Comparison of ENCODE assay signal across 10 cellular contexts in the genomic region with DNA sequence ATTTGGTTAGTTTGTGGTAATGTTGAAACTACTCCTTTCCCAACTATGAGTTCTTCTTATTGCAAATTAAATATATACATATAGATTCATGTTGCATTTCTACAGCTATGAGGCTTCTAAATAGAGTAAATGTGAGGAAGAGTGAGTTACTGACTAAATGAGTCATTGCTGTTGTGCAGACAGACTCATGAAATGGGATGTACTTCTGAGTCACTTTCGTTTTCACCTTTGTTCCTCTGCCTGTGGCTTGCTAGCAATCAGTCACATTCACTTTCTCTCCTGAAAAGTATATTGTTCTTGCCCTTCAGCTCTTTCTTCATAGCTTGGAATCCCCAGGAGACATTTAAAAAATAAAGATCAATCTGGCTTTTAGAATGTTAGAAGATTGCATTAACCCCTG.
DNase-seq lines count a peak whose midpoint lies in the region; ATAC-seq, FAIRE-seq and TF ChIP-seq lines count a peak whose summit lies in the region.
"Had no signal": no experiment of that assay in that cellular context is flagged by ENCODE, and none has a peak within 500 bp of the region (broad histone marks: within the 10 kb centered on the region; RNA-seq: fewer than 3 reads in every experiment).

No MANE protein-coding gene starts in this region.

- H3K4me1 ChIP-seq in MM.1S (ENCODE audit: low read length), result no peaks in the 10 kb centered on the region
- H3K4me1 ChIP-seq in H1 (replicated peaks in 1 of 4; ENCODE audit: control insufficient read depth in 3 of 4, insufficient read depth in 4 of 4, low read length in 3 of 4), result no peaks in the 10 kb centered on the region

- H3K79me1 ChIP-seq in H1 (ENCODE audit: low read depth, low read length), result no peaks in the 10 kb centered on the region

- no peak overlapping the region for H2BK15ac ChIP-seq in H1 (ENCODE audit: low read length)

- no peak overlapping the region for H3K23ac ChIP-seq in H1 (ENCODE audit: insufficient read length)

- CTCF ChIA-PET in H1 (lab: Charles Lee; ENCODE audit: partially characterized antibody), result no interaction called here

- H3K4me2 ChIP-seq in MM.1S (ENCODE audit: low read depth, low read length) (peak overlapping the region; percentile 0; the same call in 1 of the 2 replicates), H1 (ENCODE audit: insufficient read depth in 1 of 2, low read depth in 2 of 2, low read length in 2 of 2) (no peak overlapping the region)

- H3K36me3 ChIP-seq in MM.1S (replicated peaks; ENCODE audit: insufficient read depth, low read length) (no peaks in the 10 kb centered on the region), H1 (ENCODE audit: control insufficient read depth in 2 of 4, insufficient read depth in 4 of 4, low read length in 3 of 4) (no peaks in the 10 kb centered on the region)

- peaks cover 8% of the 10 kb centered on the region; the same call in 1 of the 2 replicates for H3K27me3 ChIP-seq in MM.1S (replicated peaks; ENCODE audit: insufficient read depth, low read length)
- H3K27me3 ChIP-seq in H1 (replicated peaks in 1 of 4; ENCODE audit: control insufficient read depth in 3 of 4, extremely low read depth in 1 of 4, insufficient read depth in 3 of 4, low read length in 3 of 4), result no peaks in the 10 kb centered on the region

- H3K14ac ChIP-seq in H1 (ENCODE audit: insufficient read length), result no peak overlapping the region

- no peak overlapping the region for H2BK12ac ChIP-seq in H1 (ENCODE audit: low read depth, low read length)

- H3K9me3 ChIP-seq in MM.1S (replicated peaks; ENCODE audit: insufficient read depth, low read length) (no peaks in the 10 kb centered on the region), H1 (ENCODE audit: insufficient read depth in 2 of 2, low read depth in 1 of 2, low read length in 1 of 2) (no peaks in the 10 kb centered on the region)

- no peak overlapping the region for H3K4ac ChIP-seq in H1 (replicated peaks; ENCODE audit: insufficient read length, low read depth, low read length)

- H2AFZ ChIP-seq in MM.1S (ENCODE audit: low read length), result no peak overlapping the region
- peak overlapping the region; percentile 87; the same call in 1 of the 2 replicates for H2AFZ ChIP-seq in H1 (ENCODE audit: low read length)

- no peak overlapping the region for H4K91ac ChIP-seq in H1 (replicated peaks; ENCODE audit: insufficient read length, low read length)

- H3F3A ChIP-seq in MM.1S (ENCODE audit: insufficient read depth, low read length), result no peaks in the 10 kb centered on the region

- H3K79me2 ChIP-seq in MM.1S (ENCODE audit: low read length) (no peaks in the 10 kb centered on the region), H1 (ENCODE audit: control insufficient read depth in 1 of 2, insufficient read depth in 2 of 2, low read length in 2 of 2) (no peaks in the 10 kb centered on the region)

- H3K4me3 ChIP-seq in MM.1S (ENCODE audit: low read length), result no peak overlapping the region
- H3K4me3 ChIP-seq in H1 (ENCODE audit: extremely low read depth in 1 of 4, insufficient read depth in 2 of 4, low read depth in 3 of 4, low read length in 4 of 4), result no peak overlapping the region

- no peak for FAIRE-seq in H1 (lab: Jason Lieb, UNC)

- WGBS in H1 (ENCODE audit: extremely low coverage in 1 of 2, insufficient coverage in 1 of 2, insufficient read length in 1 of 2, insufficient replicate concordance in 2 of 2, low coverage in 1 of 2, low lambda C conversion rate in 2 of 2, missing lambda C conversion rate in 1 of 2), 2 experiments, result 90% methylated on average over 1 of the region's 1 CpG; no CpG with 5 or more reads in 1 of the 2 experiments

- no peaks in the 10 kb centered on the region for H4K20me1 ChIP-seq in MM.1S (ENCODE audit: insufficient read depth, low read length)
- H4K20me1 ChIP-seq in H1 (replicated peaks in 1 of 2; ENCODE audit: control insufficient read depth in 1 of 2, insufficient read depth in 2 of 2, low read length in 2 of 2), result no peaks in the 10 kb centered on the region

- H3K9me2 ChIP-seq in MM.1S (replicated peaks; ENCODE audit: insufficient read depth, low read length), result no peaks in the 10 kb centered on the region

- peak; percentile 98 for ATAC-seq in HG02571 (IDR thresholded peaks at IDR 0.05; ENCODE audit: unreplicated experiment)
- no peak for ATAC-seq in sciatic nerve

- H3K56ac ChIP-seq in H1 (replicated peaks; ENCODE audit: insufficient read length, low read depth, low read length), result no peak overlapping the region

- no peak overlapping the region for H4K5ac ChIP-seq in H1 (ENCODE audit: insufficient read length, low read depth, low read length)

- H3K9ac ChIP-seq in MM.1S (ENCODE audit: low read length), result no peak overlapping the region
- no peak overlapping the region for H3K9ac ChIP-seq in H1 (replicated peaks in 1 of 4; ENCODE audit: extremely low read depth in 1 of 4, low read depth in 3 of 4, low read length in 3 of 4)

- H2BK120ac ChIP-seq in H1 (replicated peaks; ENCODE audit: low read depth, low read length), result no peak overlapping the region

- TF ChIP-seq CTCF in MM.1S (IDR thresholded peaks at IDR 0.05; ENCODE audit: low read length) (no peak), H1 (IDR thresholded peaks at IDR 0.05; ENCODE audit: control extremely low read depth in 1 of 3, insufficient read depth in 1 of 3, low read depth in 1 of 3, low read length in 3 of 3) (no peak)

- H2BK20ac ChIP-seq in H1 (ENCODE audit: low read length), result no peak overlapping the region

- intact Hi-C loops in sciatic nerve (cut with DNase I), result no loop called here

- no peak overlapping the region for H3K18ac ChIP-seq in H1 (ENCODE audit: extremely low read depth, low read length)

- H4K8ac ChIP-seq in H1 (ENCODE audit: extremely low read depth, insufficient read depth, low read length), result no peak overlapping the region

- no peak for TF ChIP-seq POLR2A in H1 (IDR thresholded peaks at IDR 0.05; ENCODE audit: control extremely low read depth in 1 of 2, low read depth in 2 of 2, low read length in 2 of 2)

- POLR2A ChIA-PET in H1 (lab: Charles Lee; ENCODE audit: partially characterized antibody), result no interaction called here

- no peak overlapping the region for H2AK5ac ChIP-seq in H1 (ENCODE audit: low read depth, low read length)

- H2BK5ac ChIP-seq in H1 (ENCODE audit: low read depth, low read length), result no peak overlapping the region

- DNase-seq in NCI-H2029 (lab: John Stamatoyannopoulos, UW), result peak; percentile 16
- no peak for DNase-seq in NCI-H2029 treated with DMSO at 0.1 percent for 48 hours (lab: John Stamatoyannopoulos, UW)
- DNase-seq in MM.1S, result peak; percentile 81
- no peak for DNase-seq in H1 (ENCODE audit: low read depth in 1 of 2, low spot score in 2 of 2)
- no peak for DNase-seq in HuH-7.5 (ENCODE audit: low spot score)
- no peak for DNase-seq in cerebellum (ENCODE audit: low spot score)
- DNase-seq in sciatic nerve (ENCODE audit: low spot score), result no peak
- DNase-seq: left cardiac atrium, T-cell had no signal

- no peaks in the 10 kb centered on the region for H3K23me2 ChIP-seq in H1 (ENCODE audit: low read depth, low read length)

- TF ChIP-seq RAD21 in H1 (IDR thresholded peaks at IDR 0.05 in 1 of 2, conservative IDR thresholded peaks at IDR 0.05 in 1 of 2; ENCODE audit: low read depth in 2 of 2, low read length in 2 of 2), result no peak

- no peak for TF ChIP-seq EP300 in H1 (IDR thresholded peaks at IDR 0.05; ENCODE audit: borderline replicate concordance in 1 of 2, low read depth in 2 of 2, low read length in 2 of 2)

- no peak overlapping the region for H3K27ac ChIP-seq in MM.1S (ENCODE audit: low read length)
- no peak overlapping the region for H3K27ac ChIP-seq in H1 (ENCODE audit: low read depth, low read length)

TF ChIP-seq in H1, 55 proteins besides CTCF, POLR2A, EP300 and RAD21 (continues in another document):
- TF ChIP-seq HDAC2 (IDR thresholded peaks at IDR 0.05; ENCODE audit: borderline replicate concordance in 1 of 2, low read depth in 2 of 2, low read length in 2 of 2) (no peak), SAP30 (IDR thresholded peaks at IDR 0.05; ENCODE audit: insufficient read depth, insufficient replicate concordance, low read length) (no peak), TCF12 (IDR thresholded peaks at IDR 0.05; ENCODE audit: low read depth, low read length) (no peak), TEAD4 (IDR thresholded peaks at IDR 0.05; ENCODE audit: low read depth, low read length) (no peak), CBX5 (IDR thresholded peaks at IDR 0.05; ENCODE audit: low read depth, low read length) (no peak), ASH2L (IDR thresholded peaks at IDR 0.05; ENCODE audit: low read length) (no peak), SIRT6 (IDR thresholded peaks at IDR 0.05; ENCODE audit: low read length) (no peak), GABPA (IDR thresholded peaks at IDR 0.05; ENCODE audit: borderline replicate concordance, insufficient read depth, low read length) (no peak), KDM4A (IDR thresholded peaks at IDR 0.05; ENCODE audit: low read depth, low read length, severe bottlenecking) (no peak), POLR2AphosphoS5 (IDR thresholded peaks at IDR 0.05; ENCODE audit: low read depth, low read length) (no peak), BCL11A (IDR thresholded peaks at IDR 0.05; ENCODE audit: low read depth in 2 of 2, low read length in 2 of 2) (no peak), TAF1 (IDR thresholded peaks at IDR 0.05; ENCODE audit: low read depth, low read length) (no peak), JUN (IDR thresholded peaks at IDR 0.05; ENCODE audit: low read depth, low read length) (no peak), CHD2 (IDR thresholded peaks at IDR 0.05; ENCODE audit: low read length) (no peak), GTF2F1 (IDR thresholded peaks at IDR 0.05; ENCODE audit: borderline replicate concordance, low read depth, low read length) (no peak), TBP (IDR thresholded peaks at IDR 0.05; ENCODE audit: low read depth, low read length) (no peak), SP4 (IDR thresholded peaks at IDR 0.05; ENCODE audit: low read length) (no peak)
- TF ChIP-seq, protein P1, sequence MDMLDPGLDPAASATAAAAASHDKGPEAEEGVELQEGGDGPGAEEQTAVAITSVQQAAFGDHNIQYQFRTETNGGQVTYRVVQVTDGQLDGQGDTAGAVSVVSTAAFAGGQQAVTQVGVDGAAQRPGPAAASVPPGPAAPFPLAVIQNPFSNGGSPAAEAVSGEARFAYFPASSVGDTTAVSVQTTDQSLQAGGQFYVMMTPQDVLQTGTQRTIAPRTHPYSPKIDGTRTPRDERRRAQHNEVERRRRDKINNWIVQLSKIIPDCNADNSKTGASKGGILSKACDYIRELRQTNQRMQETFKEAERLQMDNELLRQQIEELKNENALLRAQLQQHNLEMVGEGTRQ (IDR thresholded peaks at IDR 0.05; ENCODE audit: low read length), result no peak

Comparison
In these comparisons a context has a peak if more than half of its experiments do, and no peak if none do; other contexts are left out.
1. DNase-seq: peak in NCI-H2029 (single experiment) and MM.1S (single experiment); none in NCI-H2029 treated with DMSO at 0.1 percent for 48 hours (single experiment), H1 (0 of 2), HuH-7.5 (single experiment), cerebellum (single experiment) and sciatic nerve (single experiment).